Comparison of ENCODE assay signal across 1 cellular context in genomic region chr15:75775296-75776074, GRCh38.
TF ChIP-seq lines count a peak whose summit lies in the region.

No MANE protein-coding gene starts in this region.

TF ChIP-seq in WTC11, 78 proteins besides CTCF, POLR2A, EP300 and RAD21 (continued from another document):
- no peak for TF ChIP-seq E2F4 (CRISPR knock-in tag; IDR thresholded peaks at IDR 0.05; ENCODE audit: borderline replicate concordance, low read depth)
- no peak for TF ChIP-seq ZNF232 (CRISPR knock-in tag; IDR thresholded peaks at IDR 0.05)
- no peak for TF ChIP-seq JUN (CRISPR knock-in tag; IDR thresholded peaks at IDR 0.05)
- no peak for TF ChIP-seq STAT6 (CRISPR knock-in tag; conservative IDR thresholded peaks at IDR 0.05; ENCODE audit: low read depth)
- TF ChIP-seq GABPB1 (CRISPR knock-in tag; IDR thresholded peaks at IDR 0.05), result no peak
- TF ChIP-seq TP53 (CRISPR knock-in tag; IDR thresholded peaks at IDR 0.05), result no peak
